Comparison of ENCODE assay signal across 1 cellular context in the genomic region with DNA sequence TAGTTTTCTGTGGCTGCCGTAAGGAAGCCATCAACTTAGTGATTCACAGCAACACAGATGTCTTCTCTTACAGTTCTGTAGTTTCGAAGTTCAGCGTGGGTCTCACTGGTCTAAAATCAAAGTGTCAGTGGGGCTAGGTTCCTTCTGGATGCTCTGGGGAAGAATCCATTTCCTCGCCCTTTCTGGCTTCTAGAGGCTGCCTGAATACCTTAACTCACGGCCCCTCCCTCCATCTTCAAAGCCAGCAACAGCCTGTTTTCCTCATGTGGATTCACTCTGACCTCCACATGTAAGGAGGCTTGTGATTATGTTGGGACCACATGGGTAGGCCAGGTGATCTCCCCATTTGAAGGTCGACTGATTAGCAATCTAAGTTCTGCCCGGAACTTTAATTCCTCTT.
TF ChIP-seq lines count a peak whose summit lies in the region.

No MANE protein-coding gene starts in this region.

TF ChIP-seq in WTC11, 78 proteins besides CTCF, POLR2A, EP300 and RAD21 (continued from another document):
- TF ChIP-seq, protein P1, sequence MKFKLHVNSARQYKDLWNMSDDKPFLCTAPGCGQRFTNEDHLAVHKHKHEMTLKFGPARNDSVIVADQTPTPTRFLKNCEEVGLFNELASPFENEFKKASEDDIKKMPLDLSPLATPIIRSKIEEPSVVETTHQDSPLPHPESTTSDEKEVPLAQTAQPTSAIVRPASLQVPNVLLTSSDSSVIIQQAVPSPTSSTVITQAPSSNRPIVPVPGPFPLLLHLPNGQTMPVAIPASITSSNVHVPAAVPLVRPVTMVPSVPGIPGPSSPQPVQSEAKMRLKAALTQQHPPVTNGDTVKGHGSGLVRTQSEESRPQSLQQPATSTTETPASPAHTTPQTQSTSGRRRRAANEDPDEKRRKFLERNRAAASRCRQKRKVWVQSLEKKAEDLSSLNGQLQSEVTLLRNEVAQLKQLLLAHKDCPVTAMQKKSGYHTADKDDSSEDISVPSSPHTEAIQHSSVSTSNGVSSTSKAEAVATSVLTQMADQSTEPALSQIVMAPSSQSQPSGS (CRISPR knock-in tag; IDR thresholded peaks at IDR 0.05; ENCODE audit: borderline replicate concordance, low read depth) = no peak
